In the genomic region with DNA sequence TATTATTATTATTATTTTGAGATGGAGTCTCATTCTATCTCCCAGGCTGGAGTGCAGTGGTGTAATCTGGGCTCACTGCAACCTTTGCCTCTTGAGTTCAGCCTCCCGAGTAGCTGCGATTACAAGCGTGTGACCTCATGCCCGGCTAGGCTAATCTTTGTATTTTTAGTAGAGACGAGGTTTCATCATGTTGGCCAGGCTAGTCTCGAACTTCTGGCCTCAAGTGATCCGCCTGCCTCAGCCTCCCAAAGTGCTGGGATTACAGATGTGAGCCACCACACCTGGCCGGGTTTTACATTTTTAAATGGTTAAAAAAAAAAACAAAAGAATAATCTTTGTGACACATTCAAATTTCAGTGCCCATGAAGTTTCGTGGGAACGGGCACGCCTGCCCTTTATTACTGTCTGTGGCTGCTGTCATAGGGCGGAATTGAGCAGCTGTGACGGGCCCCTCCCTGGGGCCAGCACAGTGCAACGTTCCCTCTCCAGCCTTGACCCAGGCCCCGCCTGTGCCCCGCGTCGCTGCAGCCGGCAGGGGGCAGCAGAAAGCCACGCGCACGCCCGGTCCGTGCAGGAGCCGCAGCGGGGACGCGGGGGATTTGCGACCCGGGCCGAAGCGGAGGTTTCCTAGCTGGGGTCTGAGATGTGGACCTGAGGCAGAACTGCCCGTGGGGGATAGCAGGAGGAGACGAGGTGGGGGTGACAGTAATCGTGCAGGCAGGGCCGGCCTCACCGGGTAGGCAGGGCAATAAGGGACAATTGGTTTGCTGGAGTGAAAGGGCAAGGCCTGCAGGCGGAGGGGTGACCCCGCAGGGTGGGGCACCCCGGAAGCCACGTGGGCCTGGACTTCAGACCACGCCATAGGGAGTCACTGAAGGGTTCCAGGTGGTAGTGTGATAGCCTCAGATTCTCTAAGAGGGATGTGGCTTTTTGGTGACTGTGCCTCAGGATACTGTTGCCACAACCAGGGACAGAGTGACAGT, we compare ENCODE assay signal across 8 cellular contexts. TPM values are rescaled to one million over a fixed set of nuclear protein-coding genes. Genes with fewer than 3 reads are reported as not detected.
DNase-seq lines count a peak whose midpoint lies in the region; ATAC-seq lines count a peak whose summit lies in the region.

No MANE protein-coding gene starts in this region.

- H3K27ac Mint-ChIP-seq in activated CD8-positive, alpha-beta T cell treated with anti-CD3 and anti-CD28 coated beads, Interleukin-2, amount 10 ng/mL, durations not matched to agents 7 days and 5 days: peak overlapping the region; percentile 82

- H3K4me1 Mint-ChIP-seq in activated CD8-positive, alpha-beta T cell treated with anti-CD3 and anti-CD28 coated beads, Interleukin-2, amount 10 ng/mL, durations not matched to agents 7 days and 5 days (ENCODE audit: low read depth): peaks cover 32% of the 10 kb centered on the region

- no peaks in the 10 kb centered on the region for H3K9me3 Mint-ChIP-seq in activated CD8-positive, alpha-beta T cell treated with anti-CD3 and anti-CD28 coated beads, Interleukin-2, amount 10 ng/mL, durations not matched to agents 7 days and 5 days (ENCODE audit: insufficient read depth)

- WGBS in mesenchymal stem cell: 19% methylated on average over 41 of the region's 42 CpGs

- no peaks in the 10 kb centered on the region for H3K36me3 ChIP-seq in mesenchymal stem cell (ENCODE audit: control insufficient read depth in 1 of 2, insufficient read depth in 2 of 2, low read depth in 1 of 2, low read length in 2 of 2)

- no peaks in the 10 kb centered on the region for H3K79me1 ChIP-seq in mesenchymal stem cell (replicated peaks; ENCODE audit: low read length, poor library complexity, severe bottlenecking)

- no peak overlapping the region for H3K27ac ChIP-seq in mesenchymal stem cell (ENCODE audit: low read length, poor library complexity, severe bottlenecking)

- peak overlapping the region; percentile 100 for H3K4me2 ChIP-seq in mesenchymal stem cell (ENCODE audit: low read length, poor library complexity, severe bottlenecking)

- CTCF ChIA-PET in activated CD8-positive, alpha-beta T cell treated with anti-CD3 and anti-CD28 coated beads, Interleukin-2, amount 10 ng/mL, durations not matched to agents 7 days and 5 days (lab: Charles Lee): interaction anchor here (0.5 to 4.5 kb wide), 22 partner anchors 10 to 356 kb away, joined by 3 to 50 read pairs (median 3); partner anchors contain the start of gene RSPH3

- H2BK120ac ChIP-seq in mesenchymal stem cell (ENCODE audit: low read depth, low read length): no peak overlapping the region

- H2BK15ac ChIP-seq in mesenchymal stem cell (ENCODE audit: low read depth, poor library complexity, severe bottlenecking): peak overlapping the region; percentile 94

- H3K4me3 ChIP-seq in mesenchymal stem cell (ENCODE audit: insufficient read depth in 1 of 2, low read depth in 1 of 2, low read length in 2 of 2): peak overlapping the region; percentile 50 to 79

- peak overlapping the region; percentile 53 to 95 for H2BK12ac ChIP-seq in mesenchymal stem cell (ENCODE audit: low read length in 2 of 2)

- H3K23ac ChIP-seq in mesenchymal stem cell (ENCODE audit: low read length in 2 of 2): no peak overlapping the region

- DNase-seq in Ammon's horn (ENCODE audit: low spot score) (peak; percentile 76), NCI-H69 (lab: John Stamatoyannopoulos, UW) (peak; percentile 88), mesenchymal stem cell (peak; percentile 59)
- peak; percentile 79 for DNase-seq in activated CD8-positive, alpha-beta T cell treated with anti-CD3 and anti-CD28 coated beads, Interleukin-2, amount 10 ng/mL, durations not matched to agents 7 days and 5 days
- DNase-seq in effector CD8-positive, alpha-beta T cell (lab: John Stamatoyannopoulos, UW): peak; percentile 68
- peak; percentile 59 for DNase-seq in stimulated activated CD8-positive, alpha-beta memory T cell treated with anti-CD3 and anti-CD28 coated beads, Interleukin-12 subunit alpha, Interleukin-12 subunit beta, amount 100 ng/mL, for 4 hours (ENCODE audit: low read depth)

- peaks cover 19% of the 10 kb centered on the region for H3K4me1 ChIP-seq in mesenchymal stem cell (ENCODE audit: control insufficient read depth, insufficient read depth, low read depth, low read length)

- peak overlapping the region; percentile 60 for H3K4me3 Mint-ChIP-seq in activated CD8-positive, alpha-beta T cell treated with anti-CD3 and anti-CD28 coated beads, Interleukin-2, amount 10 ng/mL, durations not matched to agents 7 days and 5 days

- no peak overlapping the region for H2BK5ac ChIP-seq in mesenchymal stem cell (ENCODE audit: low read depth, low read length, poor library complexity, severe bottlenecking)

- H3K4ac ChIP-seq in mesenchymal stem cell (ENCODE audit: low read depth in 1 of 2, low read length in 2 of 2): no peak overlapping the region

- peak overlapping the region; percentile 90 for H2AFZ ChIP-seq in mesenchymal stem cell (ENCODE audit: low read depth, low read length)

- peak overlapping the region; percentile 94 for H4K8ac ChIP-seq in mesenchymal stem cell (ENCODE audit: low read length)

- POLR2A ChIA-PET in activated CD8-positive, alpha-beta T cell treated with anti-CD3 and anti-CD28 coated beads, Interleukin-2, amount 10 ng/mL, durations not matched to agents 7 days and 5 days (lab: Charles Lee): no interaction called here

- H4K91ac ChIP-seq in mesenchymal stem cell (ENCODE audit: low read length): peak overlapping the region; percentile 86

- H3K36me3 Mint-ChIP-seq in activated CD8-positive, alpha-beta T cell treated with anti-CD3 and anti-CD28 coated beads, Interleukin-2, amount 10 ng/mL, durations not matched to agents 7 days and 5 days (ENCODE audit: low read depth): peaks cover 23% of the 10 kb centered on the region

- H3K9me3 ChIP-seq in mesenchymal stem cell (ENCODE audit: control insufficient read depth, low read length): no peaks in the 10 kb centered on the region

- ATAC-seq in GM19023 (IDR thresholded peaks at IDR 0.05; ENCODE audit: unreplicated experiment) (peak; percentile 95), HG03175 (IDR thresholded peaks at IDR 0.05; ENCODE audit: unreplicated experiment) (peak; percentile 97)
- peak; percentile 98 for ATAC-seq in activated CD8-positive, alpha-beta T cell treated with anti-CD3 and anti-CD28 coated beads, Interleukin-2, amount 10 ng/mL, durations not matched to agents 7 days and 5 days

- peak overlapping the region; percentile 75 for H3K9ac ChIP-seq in mesenchymal stem cell (ENCODE audit: low read length)

- peak overlapping the region; percentile 79 to 84 for H3K18ac ChIP-seq in mesenchymal stem cell (ENCODE audit: low read depth in 1 of 2, low read length in 2 of 2)

- peak overlapping the region in 1 of 2 experiments; percentile 96 for H3K14ac ChIP-seq in mesenchymal stem cell (ENCODE audit: low read length in 2 of 2)

- no peaks in the 10 kb centered on the region for H3K27me3 ChIP-seq in mesenchymal stem cell (ENCODE audit: control insufficient read depth in 1 of 2, insufficient read depth in 1 of 2, low read length in 2 of 2)

- peak overlapping the region; percentile 61 for H2AK5ac ChIP-seq in mesenchymal stem cell (ENCODE audit: low read length, severe bottlenecking)

- H3K27me3 Mint-ChIP-seq in activated CD8-positive, alpha-beta T cell treated with anti-CD3 and anti-CD28 coated beads, Interleukin-2, amount 10 ng/mL, durations not matched to agents 7 days and 5 days (ENCODE audit: low read depth): no peaks in the 10 kb centered on the region

RNA-seq across cellular contexts. Expression of gene SYTL3, which starts 54.3 kb away (rescaled TPM):
- total RNA-seq in activated CD8-positive, alpha-beta T cell treated with anti-CD3 and anti-CD28 coated beads, Interleukin-2, amount 10 ng/mL, durations not matched to agents 7 days and 5 days: 10 to 100 TPM; 43.5 to 48.3 TPM
- polyA plus RNA-seq in mesenchymal stem cell (2013, experiment 1 of 2): 2.1 TPM
- polyA plus RNA-seq in mesenchymal stem cell (2013, experiment 2 of 2): 2.3 TPM

RNA-seq across cellular contexts. Expression of gene DYNLT1, which starts 59.6 kb away (rescaled TPM):
- 10 to 100 TPM; 79.0 to 86.4 TPM for total RNA-seq in activated CD8-positive, alpha-beta T cell treated with anti-CD3 and anti-CD28 coated beads, Interleukin-2, amount 10 ng/mL, durations not matched to agents 7 days and 5 days
- 187 TPM for polyA plus RNA-seq in mesenchymal stem cell (2013, experiment 1 of 2)
- 199 TPM for polyA plus RNA-seq in mesenchymal stem cell (2013, experiment 2 of 2)
